Comparison of ENCODE assay signal across 10 cellular contexts in genomic region chr16:30063278-30063892, GRCh38. TPM values are rescaled to one million over a fixed set of nuclear protein-coding genes. Genes with fewer than 3 reads are reported as not detected.
A peak's percentile ranks its signal among the peaks of the same experiment; 100 is the strongest.
DNase-seq lines count a peak whose midpoint lies in the region; ATAC-seq, FAIRE-seq and TF ChIP-seq lines count a peak whose summit lies in the region.
"Had no signal": no experiment of that assay in that cellular context is flagged by ENCODE, and none has a peak within 500 bp of the region (broad histone marks: within the 10 kb centered on the region; RNA-seq: fewer than 3 reads in every experiment).

No MANE protein-coding gene starts in this region.

- TF ChIP-seq POLR2A in gastroesophageal sphincter (IDR thresholded peaks at IDR 0.05) (no peak), H54 (IDR thresholded peaks at IDR 0.05; ENCODE audit: low read depth, low read length) (no peak)

- H3K27me3 Mint-ChIP-seq in GM23338 (ENCODE audit: insufficient read depth, low read depth, poor library complexity), result peaks cover 24% of the 10 kb centered on the region

- H3K4me2 ChIP-seq in GM23338, result peak overlapping the region; percentile 99
- peak overlapping the region; percentile 98 for H3K4me2 ChIP-seq in smooth muscle cell

- peaks cover 27% of the 10 kb centered on the region for H3K79me2 ChIP-seq in GM23338 (replicated peaks; ENCODE audit: insufficient read depth)
- peaks cover 30% of the 10 kb centered on the region for H3K79me2 ChIP-seq in smooth muscle cell (ENCODE audit: low read depth)

- no peak for TF ChIP-seq EP300 in gastroesophageal sphincter (IDR thresholded peaks at IDR 0.05)

- H3K9me3 Mint-ChIP-seq in GM23338, result no peaks in the 10 kb centered on the region; the same call in 2 of the 3 replicates

- ATAC-seq in GM23338 (no peak), gastroesophageal sphincter (no peak)

- H3K4me3 ChIP-seq in GM23338 (peak overlapping the region; percentile 97), gastroesophageal sphincter (peak overlapping the region; percentile 60 to 96), smooth muscle cell (peak overlapping the region; percentile 92)

- H3K27me3 ChIP-seq in GM23338 (ENCODE audit: insufficient read depth), result no peaks in the 10 kb centered on the region
- H3K27me3 ChIP-seq in gastroesophageal sphincter, result no peaks in the 10 kb centered on the region
- H3K27me3 ChIP-seq in smooth muscle cell (ENCODE audit: low read depth), result no peaks in the 10 kb centered on the region

- no peak overlapping the region for H3K27ac Mint-ChIP-seq in GM23338

- H3K9me3 ChIP-seq in gastroesophageal sphincter (no peaks in the 10 kb centered on the region), smooth muscle cell (replicated peaks; ENCODE audit: low read depth) (no peaks in the 10 kb centered on the region)

- no peak for FAIRE-seq in H54 (lab: Jason Lieb, UNC)
- FAIRE-seq: TTC549 had no signal

- TF ChIP-seq CTCF in GM23338 (conservative IDR thresholded peaks at IDR 0.05; ENCODE audit: low read depth in 2 of 2) (no peak), VCaP (conservative IDR thresholded peaks at IDR 0.05) (no peak), gastroesophageal sphincter (IDR thresholded peaks at IDR 0.05) (no peak), smooth muscle cell (IDR thresholded peaks at IDR 0.05; ENCODE audit: borderline replicate concordance, insufficient read depth, poor library complexity, severe bottlenecking) (no peak)

- H3K36me3 Mint-ChIP-seq in GM23338 (ENCODE audit: low read depth), result peaks cover 23% of the 10 kb centered on the region

- H3K27ac ChIP-seq in GM23338 (ENCODE audit: low read depth) (0 out of 2 replicates have a peak overlapping the region, but pooled peaks have one; percentile 96), VCaP (peak overlapping the region; percentile 93), gastroesophageal sphincter (peak overlapping the region; percentile 93 to 99 (median 97)), smooth muscle cell (ENCODE audit: low read depth) (peak overlapping the region; percentile 98)

- peak overlapping the region; percentile 84 for H2AFZ ChIP-seq in GM23338
- no peak overlapping the region for H2AFZ ChIP-seq in smooth muscle cell (ENCODE audit: low read depth)

- H3F3A ChIP-seq in GM23338 (replicated peaks; ENCODE audit: low read depth), result peaks cover 30% of the 10 kb centered on the region
- H3F3A ChIP-seq in smooth muscle cell (ENCODE audit: low read depth), result peaks cover 28% of the 10 kb centered on the region

- no peaks in the 10 kb centered on the region for H3K9me2 ChIP-seq in GM23338 (ENCODE audit: insufficient read depth)

- H3K9ac ChIP-seq in smooth muscle cell (ENCODE audit: low read depth), result no peak overlapping the region

- peaks cover 19% of the 10 kb centered on the region; the same call in 1 of the 2 replicates for H4K20me1 ChIP-seq in GM23338 (replicated peaks; ENCODE audit: insufficient read depth)
- H4K20me1 ChIP-seq in smooth muscle cell (ENCODE audit: low read depth), result peaks cover 27% of the 10 kb centered on the region

- peaks cover 23% of the 10 kb centered on the region for H3K4me1 Mint-ChIP-seq in GM23338

- 33 to 90% methylated on average over 2 to 6 of the region's 12 CpGs for WGBS in gastroesophageal sphincter (ENCODE audit: low coverage in 1 of 2), 2 donors
- 71% methylated on average over 12 of the region's 12 CpGs for WGBS in smooth muscle cell (ENCODE audit: low lambda C conversion rate)

- DNase-seq in GM23338 (ENCODE audit: low spot score) (no peak), smooth muscle cell (lab: John Stamatoyannopoulos, UW; ENCODE audit: unreplicated experiment) (no peak), cortex of kidney (lab: John Stamatoyannopoulos, UW) (no peak), H54 (ENCODE audit: insufficient read length, low spot score) (no peak), NCI-H345 (lab: John Stamatoyannopoulos, UW) (no peak)
- no peak for DNase-seq in activated CD8-positive, alpha-beta memory T cell treated with anti-CD3 and anti-CD28 coated beads, Interleukin-2, amount 50 U/mL, for 48 hours

- H3K4me1 ChIP-seq in GM23338 (ENCODE audit: insufficient read depth), result peaks cover 11% of the 10 kb centered on the region
- H3K4me1 ChIP-seq in gastroesophageal sphincter, result peaks cover 0 to 56% (median 30%) of the 10 kb centered on the region in 3 donors
- H3K4me1 ChIP-seq in smooth muscle cell (ENCODE audit: low read depth), result peaks cover 39% of the 10 kb centered on the region

- H3K4me3 Mint-ChIP-seq in GM23338, result peak overlapping the region; percentile 96

- peaks cover 8% of the 10 kb centered on the region for H3K36me3 ChIP-seq in GM23338 (ENCODE audit: insufficient read depth)
- peaks cover 0 to 18% of the 10 kb centered on the region in 2 donors for H3K36me3 ChIP-seq in gastroesophageal sphincter
- no peaks in the 10 kb centered on the region for H3K36me3 ChIP-seq in smooth muscle cell (ENCODE audit: low read depth)

TF ChIP-seq in GM23338, 12 proteins besides CTCF, POLR2A, EP300 and RAD21 (continues in another document):
- TF ChIP-seq CREB1 (CRISPR knock-in tag; IDR thresholded peaks at IDR 0.05; ENCODE audit: low read depth) (no peak), ETS1 (IDR thresholded peaks at IDR 0.05) (no peak), ZNF114 (CRISPR knock-in tag; IDR thresholded peaks at IDR 0.05) (no peak), EZH2phosphoT487 (IDR thresholded peaks at IDR 0.05; ENCODE audit: unreplicated experiment) (no peak)

RNA-seq across cellular contexts. Expression of gene ALDOA, which starts 2.2 kb away (rescaled TPM):
- 1,113 and 1,306 TPM in 2 replicates for total RNA-seq in GM23338 (2014; rRNA removed; shearing (Covaris generic))
- polyA plus RNA-seq in GM23338 (2016; fragmentation: Nextera tagmentation; extraction: Ambion mirVana), result 1,054 and 1,067 TPM in 2 replicates
- 1,000 to 10,000 TPM; 1,018 to 1,914 (median 1,258) TPM for total RNA-seq in gastroesophageal sphincter
- 1,112 and 1,146 TPM in 2 replicates for total RNA-seq in smooth muscle cell
- 2,844 and 2,856 TPM in 2 replicates for polyA plus RNA-seq in smooth muscle cell

RNA-seq across cellular contexts. Expression of gene PPP4C, which starts 12.4 kb away (rescaled TPM):
- 108 and 120 TPM in 2 replicates for total RNA-seq in GM23338 (2014; rRNA removed; shearing (Covaris generic))
- 169 and 170 TPM in 2 replicates for polyA plus RNA-seq in GM23338 (2016; fragmentation: Nextera tagmentation; extraction: Ambion mirVana)
- 10 to 100 TPM; 41.2 to 58.5 (median 48.6) TPM for total RNA-seq in gastroesophageal sphincter
- 90.2 and 111 TPM in 2 replicates for total RNA-seq in smooth muscle cell
- polyA plus RNA-seq in smooth muscle cell, result 208 and 224 TPM in 2 replicates

RNA-seq across cellular contexts. Expression of gene TBX6, which starts 28.3 kb away (rescaled TPM):
- total RNA-seq in GM23338 (2014; rRNA removed; shearing (Covaris generic)), result 1.1 and 2.3 TPM in 2 replicates
- polyA plus RNA-seq in GM23338 (2016; fragmentation: Nextera tagmentation; extraction: Ambion mirVana), result 1.9 and 2.4 TPM in 2 replicates
- under 1 TPM; 0.40 to 0.84 (median 0.45) TPM for total RNA-seq in gastroesophageal sphincter
- total RNA-seq in smooth muscle cell, result 0.13 and 2.0 TPM in 2 replicates
- polyA plus RNA-seq in smooth muscle cell, result 0.50 and 1.6 TPM in 2 replicates

RNA-seq across cellular contexts. Expression of gene TLCD3B, which starts 32.3 kb away (rescaled TPM):
- total RNA-seq in GM23338 (2014; rRNA removed; shearing (Covaris generic)), result 28.2 and 37.4 TPM in 2 replicates
- 14.2 and 16.3 TPM in 2 replicates for polyA plus RNA-seq in GM23338 (2016; fragmentation: Nextera tagmentation; extraction: Ambion mirVana)
- not detected for total RNA-seq in gastroesophageal sphincter
- 0.45 TPM in 1 of 2 replicates, not detected in the other for total RNA-seq in smooth muscle cell
- 0.48 and 1.3 TPM in 2 replicates for polyA plus RNA-seq in smooth muscle cell
- total RNA-seq: mesenteric fat pad had no signal

RNA-seq across cellular contexts. Expression of gene YPEL3, which starts 32.6 kb away (rescaled TPM):
- total RNA-seq in GM23338 (2014; rRNA removed; shearing (Covaris generic)), result 21.8 and 27.8 TPM in 2 replicates
- polyA plus RNA-seq in GM23338 (2016; fragmentation: Nextera tagmentation; extraction: Ambion mirVana) (81.7 and 86.1 TPM in 2 replicates), smooth muscle cell (65.9 and 81.1 TPM in 2 replicates)
- total RNA-seq in gastroesophageal sphincter (100 to 1,000 TPM in 1 of 4 donors, 10 to 100 TPM in 3; 76.9 to 105 (median 80.2) TPM), smooth muscle cell (32.3 and 37.5 TPM in 2 replicates)
